Comparison of ENCODE assay signal across 12 cellular contexts in genomic region chr20:37411408-37412306, GRCh38.
DNase-seq lines count a peak whose midpoint lies in the region; ATAC-seq lines count a peak whose summit lies in the region.
"Had no signal": no experiment of that assay in that cellular context is flagged by ENCODE, and none has a peak within 500 bp of the region (broad histone marks: within the 10 kb centered on the region; RNA-seq: fewer than 3 reads in every experiment).

No MANE protein-coding gene starts in this region.

- H3K4me1 ChIP-seq in duodenal mucosa (ENCODE audit: control insufficient read depth in 1 of 2, insufficient read depth in 2 of 2, low read length in 2 of 2): peaks cover 17 to 21% of the 10 kb centered on the region in 2 donors
- H3K4me1 ChIP-seq in skeletal muscle satellite cell (ENCODE audit: control insufficient read depth, insufficient read depth, low read length): peaks cover 11% of the 10 kb centered on the region

- DNase-seq in NCI-H748 (lab: John Stamatoyannopoulos, UW; ENCODE audit: unreplicated experiment) (peak; percentile 55), NCI-H748 treated with DMSO at 0.1 percent for 48 hours (lab: John Stamatoyannopoulos, UW) (no peak), NCI-H187 (lab: John Stamatoyannopoulos, UW) (peak; percentile 53 to 66), NK-92 (lab: John Stamatoyannopoulos, UW; ENCODE audit: unreplicated experiment) (no peak), putamen (ENCODE audit: low spot score) (no peak)
- DNase-seq: cortex of kidney had no signal

- no peaks in the 10 kb centered on the region for H3K36me3 ChIP-seq in duodenal mucosa (ENCODE audit: control insufficient read depth in 1 of 2, insufficient read depth in 2 of 2, low read length in 2 of 2)
- no peaks in the 10 kb centered on the region for H3K36me3 ChIP-seq in skeletal muscle satellite cell (ENCODE audit: insufficient read depth, low read length)

- H3K27me3 ChIP-seq in duodenal mucosa (ENCODE audit: control insufficient read depth in 1 of 2, insufficient read depth in 2 of 2, low read length in 2 of 2) (peaks cover 14 to 24% of the 10 kb centered on the region in 2 donors), skeletal muscle satellite cell (ENCODE audit: control insufficient read depth, insufficient read depth, low read length) (peaks cover 71% of the 10 kb centered on the region)

- peak overlapping the region; percentile 78 for H3K4me2 ChIP-seq in skeletal muscle satellite cell (ENCODE audit: low read length)
- H3K4me2 ChIP-seq: KMS-11 had no signal

- no peak overlapping the region for H3K27ac ChIP-seq in duodenal mucosa (ENCODE audit: low read depth, low read length)
- H3K27ac ChIP-seq: C4-2B, KMS-11, VCaP had no signal

- H3K9me3 ChIP-seq in duodenal mucosa (ENCODE audit: control insufficient read depth in 1 of 2, low read length in 2 of 2) (no peaks in the 10 kb centered on the region), skeletal muscle satellite cell (replicated peaks; ENCODE audit: low read length) (no peaks in the 10 kb centered on the region)

- peak overlapping the region; percentile 66 to 71 for H3K4me3 ChIP-seq in duodenal mucosa (ENCODE audit: low read depth in 1 of 2, low read length in 2 of 2)
- peak overlapping the region; percentile 64 for H3K4me3 ChIP-seq in skeletal muscle satellite cell (ENCODE audit: low read length)

- ATAC-seq in HG03025 (IDR thresholded peaks at IDR 0.05; ENCODE audit: low FRiP score, unreplicated experiment): no peak

- H3K9ac ChIP-seq in duodenal mucosa (ENCODE audit: low read depth in 1 of 2, low read length in 2 of 2) (no peak overlapping the region), skeletal muscle satellite cell (ENCODE audit: low read depth, low read length) (no peak overlapping the region)
- H3K9ac ChIP-seq: KMS-11 had no signal

Comparison
In these comparisons a context has a peak if more than half of its experiments do, and no peak if none do; other contexts are left out.
1. DNase-seq: peak in NCI-H748 (single experiment) and NCI-H187 (2 of 2); none in NCI-H748 treated with DMSO at 0.1 percent for 48 hours (single experiment), NK-92 (single experiment) and putamen (single experiment).